ENCODE assay signal across 8 cellular contexts in genomic region chr1:148388260-148389026, GRCh38.
A peak's percentile ranks its signal among the peaks of the same experiment; 100 is the strongest.
DNase-seq lines count a peak whose midpoint lies in the region; ATAC-seq lines count a peak whose summit lies in the region.

No MANE protein-coding gene starts in this region.

- peak overlapping the region; percentile 100 for H3K27ac Mint-ChIP-seq in activated CD4-positive, alpha-beta T cell treated with anti-CD3 and anti-CD28 coated beads, Interleukin-2, amount 10 ng/mL, durations not matched to agents 24 days and 14 days

- H3K27me3 Mint-ChIP-seq in activated CD4-positive, alpha-beta T cell treated with anti-CD3 and anti-CD28 coated beads, Interleukin-2, amount 10 ng/mL, durations not matched to agents 24 days and 14 days = no peaks in the 10 kb centered on the region

- H3K4me3 Mint-ChIP-seq in activated CD4-positive, alpha-beta T cell treated with anti-CD3 and anti-CD28 coated beads, Interleukin-2, amount 10 ng/mL, durations not matched to agents 24 days and 14 days = peak overlapping the region; percentile 97

- H3K9me3 Mint-ChIP-seq in activated CD4-positive, alpha-beta T cell treated with anti-CD3 and anti-CD28 coated beads, Interleukin-2, amount 10 ng/mL, durations not matched to agents 24 days and 14 days = no peaks in the 10 kb centered on the region

- peak; percentile 79 for ATAC-seq in GM21786 (IDR thresholded peaks at IDR 0.05; ENCODE audit: unreplicated experiment)

- H3K36me3 Mint-ChIP-seq in activated CD4-positive, alpha-beta T cell treated with anti-CD3 and anti-CD28 coated beads, Interleukin-2, amount 10 ng/mL, durations not matched to agents 24 days and 14 days (ENCODE audit: low read depth) = peaks cover 1% of the 10 kb centered on the region

- intact Hi-C loops in activated CD4-positive, alpha-beta T cell treated with anti-CD3 and anti-CD28 coated beads, Interleukin-2, amount 10 ng/mL, durations not matched to agents 24 days and 14 days (cut with micrococcal nuclease) = loop anchor here (5.0 kb wide), 1 partner anchor 51 kb away; no protein-coding TSS in a partner anchor

- H3K4me1 Mint-ChIP-seq in activated CD4-positive, alpha-beta T cell treated with anti-CD3 and anti-CD28 coated beads, Interleukin-2, amount 10 ng/mL, durations not matched to agents 24 days and 14 days = peaks cover 36% of the 10 kb centered on the region

- peak; percentile 88 for DNase-seq in COLO829 (ENCODE audit: low spot score)
- DNase-seq in NCI-H2196 (lab: John Stamatoyannopoulos, UW; ENCODE audit: unreplicated experiment) = peak; percentile 71
- peak; percentile 96 for DNase-seq in activated CD4-positive, alpha-beta T cell treated with anti-CD3 and anti-CD28 coated beads, Interleukin-2, amount 10 ng/mL, durations not matched to agents 24 days and 14 days
- peak; percentile 95 for DNase-seq in kidney tubule cell (ENCODE audit: low spot score)
- peak; percentile 93 for DNase-seq in stimulated activated CD4-positive, alpha-beta T cell treated with anti-CD3 and anti-CD28 coated beads, Interleukin-15, amount 100 ng/mL, for 24 hours
- no peak for DNase-seq in NCI-H1436 treated with DMSO at 0.1 percent for 48 hours (lab: John Stamatoyannopoulos, UW)

- H3K27ac ChIP-seq in cingulate gyrus (ENCODE audit: low read depth, low read length) = peak overlapping the region; percentile 96
